ENCODE assay signal across 1 cellular context in the genomic region with DNA sequence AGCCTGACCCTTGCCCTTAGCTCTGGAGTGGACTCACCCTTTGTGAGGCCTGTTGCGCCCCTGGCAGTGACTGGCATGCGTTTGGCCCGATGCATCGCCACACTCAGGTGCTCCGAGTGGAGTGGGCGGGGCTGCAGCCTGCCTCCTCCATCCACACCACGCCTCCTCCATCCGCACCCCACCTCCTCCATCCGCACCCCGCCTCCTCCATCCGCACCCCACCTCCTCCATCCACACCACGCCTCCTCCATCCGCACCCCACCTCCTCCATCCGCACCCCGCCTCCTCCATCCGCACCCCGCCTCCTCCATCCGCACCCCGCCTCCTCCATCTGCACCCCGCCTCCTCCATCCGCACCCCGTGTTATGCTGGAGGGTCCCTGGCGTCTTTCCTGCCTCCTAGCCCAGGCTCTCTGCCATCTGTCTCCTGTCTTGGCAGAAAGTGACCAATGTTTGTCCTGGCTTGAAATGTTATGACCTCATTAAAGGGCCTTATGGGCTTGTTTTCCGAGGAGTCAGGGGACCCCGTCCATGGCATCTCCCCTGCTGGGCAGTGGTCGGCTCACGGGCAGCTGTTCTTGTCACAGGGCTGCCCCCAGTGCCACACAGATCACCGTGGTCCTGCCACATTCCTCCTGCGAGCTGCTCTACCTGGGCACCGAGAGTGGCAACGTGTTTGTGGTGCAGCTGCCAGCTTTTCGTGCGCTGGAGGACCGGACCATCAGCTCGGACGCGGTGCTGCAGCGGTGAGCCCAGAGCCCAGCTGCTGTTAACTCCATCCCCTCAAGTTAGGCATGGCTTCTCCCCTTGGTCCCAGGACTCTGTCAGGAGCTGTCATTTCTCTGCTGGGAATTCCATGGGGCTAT.
TF ChIP-seq lines count a peak whose summit lies in the region.

No MANE protein-coding gene starts in this region.

TF ChIP-seq in GM23338, 12 proteins besides CTCF, POLR2A, EP300 and RAD21 (continued from another document):
- TF ChIP-seq, protein P1, sequence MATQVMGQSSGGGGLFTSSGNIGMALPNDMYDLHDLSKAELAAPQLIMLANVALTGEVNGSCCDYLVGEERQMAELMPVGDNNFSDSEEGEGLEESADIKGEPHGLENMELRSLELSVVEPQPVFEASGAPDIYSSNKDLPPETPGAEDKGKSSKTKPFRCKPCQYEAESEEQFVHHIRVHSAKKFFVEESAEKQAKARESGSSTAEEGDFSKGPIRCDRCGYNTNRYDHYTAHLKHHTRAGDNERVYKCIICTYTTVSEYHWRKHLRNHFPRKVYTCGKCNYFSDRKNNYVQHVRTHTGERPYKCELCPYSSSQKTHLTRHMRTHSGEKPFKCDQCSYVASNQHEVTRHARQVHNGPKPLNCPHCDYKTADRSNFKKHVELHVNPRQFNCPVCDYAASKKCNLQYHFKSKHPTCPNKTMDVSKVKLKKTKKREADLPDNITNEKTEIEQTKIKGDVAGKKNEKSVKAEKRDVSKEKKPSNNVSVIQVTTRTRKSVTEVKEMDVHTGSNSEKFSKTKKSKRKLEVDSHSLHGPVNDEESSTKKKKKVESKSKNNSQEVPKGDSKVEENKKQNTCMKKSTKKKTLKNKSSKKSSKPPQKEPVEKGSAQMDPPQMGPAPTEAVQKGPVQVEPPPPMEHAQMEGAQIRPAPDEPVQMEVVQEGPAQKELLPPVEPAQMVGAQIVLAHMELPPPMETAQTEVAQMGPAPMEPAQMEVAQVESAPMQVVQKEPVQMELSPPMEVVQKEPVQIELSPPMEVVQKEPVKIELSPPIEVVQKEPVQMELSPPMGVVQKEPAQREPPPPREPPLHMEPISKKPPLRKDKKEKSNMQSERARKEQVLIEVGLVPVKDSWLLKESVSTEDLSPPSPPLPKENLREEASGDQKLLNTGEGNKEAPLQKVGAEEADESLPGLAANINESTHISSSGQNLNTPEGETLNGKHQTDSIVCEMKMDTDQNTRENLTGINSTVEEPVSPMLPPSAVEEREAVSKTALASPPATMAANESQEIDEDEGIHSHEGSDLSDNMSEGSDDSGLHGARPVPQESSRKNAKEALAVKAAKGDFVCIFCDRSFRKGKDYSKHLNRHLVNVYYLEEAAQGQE (IDR thresholded peaks at IDR 0.05; ENCODE audit: unreplicated experiment): no peak
- no peak for TF ChIP-seq ZNF114 (CRISPR knock-in tag; IDR thresholded peaks at IDR 0.05)
